Comparison of ENCODE assay signal across 8 cellular contexts in the genomic region with DNA sequence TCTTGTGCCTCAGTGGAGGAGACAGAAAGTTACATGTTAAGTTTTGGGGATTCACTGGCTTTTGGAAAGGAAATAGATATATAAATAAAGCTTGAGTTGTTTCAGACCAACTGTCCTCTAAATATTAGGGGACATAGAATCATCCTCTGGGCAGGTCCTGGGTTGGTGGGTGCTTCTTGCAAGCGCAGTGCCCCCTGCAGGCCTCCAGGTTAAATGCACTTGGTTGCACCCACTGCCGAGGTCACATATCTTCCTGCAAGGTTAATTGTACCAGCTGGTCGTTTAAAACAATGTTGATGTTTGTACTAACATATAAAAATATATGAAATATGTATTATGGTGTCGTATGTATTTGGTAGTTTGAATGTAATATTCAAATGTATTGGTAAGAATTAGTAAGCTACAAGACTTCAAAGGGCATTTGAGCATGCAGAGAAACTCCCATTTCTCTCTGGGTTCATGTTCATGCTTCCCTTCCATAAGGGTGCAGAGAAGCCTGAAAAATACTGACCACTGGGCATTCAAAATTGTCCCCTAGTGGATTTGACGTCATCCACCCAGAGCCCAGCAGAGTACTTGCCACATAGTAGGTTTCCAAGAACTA.
DNase-seq lines count a peak whose midpoint lies in the region; ATAC-seq lines count a peak whose summit lies in the region.

No MANE protein-coding gene starts in this region.

- peak; percentile 68 for DNase-seq in activated effector memory CD4-positive, alpha-beta T cell treated with anti-CD3 and anti-CD28 coated beads, Interleukin-2, amount 50 U/mL, for 16 hours
- no peak for DNase-seq in activated effector memory CD4-positive, alpha-beta T cell treated with Interleukin-2 at 50 U/mL for 16 hours
- DNase-seq in LHCN-M2 (ENCODE audit: low read depth) = peak; percentile 59
- DNase-seq in activated CD4-positive, alpha-beta T cell treated with anti-CD3 and anti-CD28 coated beads, Interleukin-2, amount 50 U/mL, for 48 hours = peak; percentile 30 to 46
- DNase-seq in hepatic stellate cell (ENCODE audit: low spot score) = peak; percentile 56
- DNase-seq in stimulated activated CD4-positive, alpha-beta T cell treated with anti-CD3 and anti-CD28 coated beads, Interleukin-2, amount 100 ng/mL, for 4 hours (ENCODE audit: low read depth) = peak; percentile 2
- DNase-seq in stimulated activated naive CD4-positive, alpha-beta T cell treated with Interleukin-2 at 50 U/mL for 16 hours (lab: John Stamatoyannopoulos, UW) = no peak

- no peak for ATAC-seq in HG03039 (IDR thresholded peaks at IDR 0.05; ENCODE audit: unreplicated experiment)

Comparison
In these comparisons a context has a peak if more than half of its experiments do, and no peak if none do; other contexts are left out.
1. DNase-seq: peak in activated effector memory CD4-positive, alpha-beta T cell treated with anti-CD3 and anti-CD28 coated beads, Interleukin-2, amount 50 U/mL, for 16 hours (single experiment), LHCN-M2 (single experiment), activated CD4-positive, alpha-beta T cell treated with anti-CD3 and anti-CD28 coated beads, Interleukin-2, amount 50 U/mL, for 48 hours (2 of 2), hepatic stellate cell (single experiment) and stimulated activated CD4-positive, alpha-beta T cell treated with anti-CD3 and anti-CD28 coated beads, Interleukin-2, amount 100 ng/mL, for 4 hours (single experiment); none in activated effector memory CD4-positive, alpha-beta T cell treated with Interleukin-2 at 50 U/mL for 16 hours (single experiment) and stimulated activated naive CD4-positive, alpha-beta T cell treated with Interleukin-2 at 50 U/mL for 16 hours (single experiment).